In genomic region chr12:124904306-124905098, GRCh38 we compare ENCODE assay signal across 8 cellular contexts. TPM values are rescaled to one million over a fixed set of nuclear protein-coding genes. Genes with fewer than 3 reads are reported as not detected.
DNase-seq lines count a peak whose midpoint lies in the region; ATAC-seq and TF ChIP-seq lines count a peak whose summit lies in the region.

No MANE protein-coding gene starts in this region.

- ATAC-seq in GM19467 (IDR thresholded peaks at IDR 0.05; ENCODE audit: unreplicated experiment) (no peak), HG03039 (IDR thresholded peaks at IDR 0.05; ENCODE audit: unreplicated experiment) (no peak), GM21576 (IDR thresholded peaks at IDR 0.05; ENCODE audit: unreplicated experiment) (no peak)

- H3K27me3 ChIP-seq in ACC112 (ENCODE audit: insufficient read depth, low read length) (no peaks in the 10 kb centered on the region), left ventricle myocardium inferior (ENCODE audit: low read depth) (no peaks in the 10 kb centered on the region)

- H3K27ac ChIP-seq in ACC112 (ENCODE audit: low read depth, low read length) (peak overlapping the region; percentile 91), left ventricle myocardium inferior (replicated peaks) (peak overlapping the region; percentile 70)

- H3K36me3 ChIP-seq in ACC112 (ENCODE audit: insufficient read depth, low read length) (no peaks in the 10 kb centered on the region), left ventricle myocardium inferior (no peaks in the 10 kb centered on the region)

- peak overlapping the region; percentile 37 for H3K4me3 ChIP-seq in ACC112 (ENCODE audit: low read depth, low read length)
- peak overlapping the region; percentile 22 for H3K4me3 ChIP-seq in left ventricle myocardium inferior

- intact Hi-C loops in left ventricle myocardium inferior (cut with micrococcal nuclease): no loop called here

- H3K79me2 ChIP-seq in ACC112 (ENCODE audit: control insufficient read depth, insufficient read depth, low read length, unreplicated experiment): peaks cover 3% of the 10 kb centered on the region

- peak overlapping the region; percentile 20 for H2AFZ ChIP-seq in ACC112 (ENCODE audit: low read length, unreplicated experiment)

- H3K4me1 ChIP-seq in ACC112 (ENCODE audit: control insufficient read depth, insufficient read depth, low read length, unreplicated experiment): peaks cover 13% of the 10 kb centered on the region
- peaks cover 26% of the 10 kb centered on the region for H3K4me1 ChIP-seq in left ventricle myocardium inferior

- no peaks in the 10 kb centered on the region for H3K9me3 ChIP-seq in left ventricle myocardium inferior (replicated peaks)

- TF ChIP-seq CTCF in left ventricle myocardium inferior (IDR thresholded peaks at IDR 0.05; ENCODE audit: borderline replicate concordance): no peak

- DNase-seq in HUDEP-2 (lab: John Stamatoyannopoulos, UW; ENCODE audit: unreplicated experiment in 76 of 76) (peak in 66 of 76 experiments; percentile 4 to 79 (median 44)), anterior cingulate cortex (lab: John Stamatoyannopoulos, UW) (peak in 55 of 58 donors; percentile 1 to 90 (median 61)), left ventricle myocardium inferior (peak; percentile 83), renal cortical epithelial cell (ENCODE audit: low read depth) (peak; percentile 92)

RNA-seq across cellular contexts. Expression of gene UBC, which starts 9.9 kb away (rescaled TPM):
- total RNA-seq in left ventricle myocardium inferior (1,154 TPM), renal cortical epithelial cell (2,164 and 2,732 TPM in 2 replicates)

RNA-seq across cellular contexts. Expression of gene SCARB1, which starts 40.8 kb away (rescaled TPM):
- total RNA-seq in left ventricle myocardium inferior: 11.1 TPM
- total RNA-seq in renal cortical epithelial cell: 5.2 and 10.0 TPM in 2 replicates
